Comparison of ENCODE assay signal across 1 cellular context in the genomic region with DNA sequence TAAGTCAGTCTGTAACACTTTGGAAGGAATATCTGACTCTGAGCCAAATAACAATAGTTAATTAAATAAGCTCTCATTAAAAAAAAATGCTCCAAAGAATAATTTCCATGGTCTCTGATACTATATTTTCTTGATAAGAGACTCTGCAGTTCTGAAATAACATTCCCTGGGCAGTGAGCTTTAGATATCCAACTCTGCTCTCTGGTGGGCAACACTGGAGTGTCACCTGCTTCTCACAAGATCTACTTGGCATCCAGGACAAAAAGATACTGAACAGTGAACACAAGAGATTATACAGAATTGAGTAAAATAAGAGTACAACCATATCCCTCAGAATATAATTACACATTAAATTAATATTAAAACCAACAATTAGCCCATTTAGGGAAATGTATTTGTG.
TF ChIP-seq lines count a peak whose summit lies in the region.

No MANE protein-coding gene starts in this region.

TF ChIP-seq in H1, 55 proteins besides CTCF, POLR2A, EP300 and RAD21 (continued from another document):
- TF ChIP-seq SIX5 (IDR thresholded peaks at IDR 0.05; ENCODE audit: low read depth, low read length) = no peak
- no peak for TF ChIP-seq YY1 (IDR thresholded peaks at IDR 0.05; ENCODE audit: low read depth, low read length)
- no peak for TF ChIP-seq ASH2L (IDR thresholded peaks at IDR 0.05; ENCODE audit: low read length)
- no peak for TF ChIP-seq ZNF274 (IDR thresholded peaks at IDR 0.05; ENCODE audit: borderline replicate concordance, extremely low read depth, low read length)
- TF ChIP-seq, protein P1, sequence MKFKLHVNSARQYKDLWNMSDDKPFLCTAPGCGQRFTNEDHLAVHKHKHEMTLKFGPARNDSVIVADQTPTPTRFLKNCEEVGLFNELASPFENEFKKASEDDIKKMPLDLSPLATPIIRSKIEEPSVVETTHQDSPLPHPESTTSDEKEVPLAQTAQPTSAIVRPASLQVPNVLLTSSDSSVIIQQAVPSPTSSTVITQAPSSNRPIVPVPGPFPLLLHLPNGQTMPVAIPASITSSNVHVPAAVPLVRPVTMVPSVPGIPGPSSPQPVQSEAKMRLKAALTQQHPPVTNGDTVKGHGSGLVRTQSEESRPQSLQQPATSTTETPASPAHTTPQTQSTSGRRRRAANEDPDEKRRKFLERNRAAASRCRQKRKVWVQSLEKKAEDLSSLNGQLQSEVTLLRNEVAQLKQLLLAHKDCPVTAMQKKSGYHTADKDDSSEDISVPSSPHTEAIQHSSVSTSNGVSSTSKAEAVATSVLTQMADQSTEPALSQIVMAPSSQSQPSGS (IDR thresholded peaks at IDR 0.05; ENCODE audit: low read length) = no peak
- TF ChIP-seq BACH1 (IDR thresholded peaks at IDR 0.05; ENCODE audit: low read length) = no peak
- TF ChIP-seq BCL11A (IDR thresholded peaks at IDR 0.05; ENCODE audit: low read depth in 2 of 2, low read length in 2 of 2) = no peak
- no peak for TF ChIP-seq SAP30 (IDR thresholded peaks at IDR 0.05; ENCODE audit: insufficient read depth, insufficient replicate concordance, low read length)
- no peak for TF ChIP-seq POU5F1 (IDR thresholded peaks at IDR 0.05; ENCODE audit: low read depth, low read length)
- TF ChIP-seq CHD2 (IDR thresholded peaks at IDR 0.05; ENCODE audit: low read length) = no peak
- TF ChIP-seq TCF12 (IDR thresholded peaks at IDR 0.05; ENCODE audit: low read depth, low read length) = no peak
- TF ChIP-seq, protein P2, sequence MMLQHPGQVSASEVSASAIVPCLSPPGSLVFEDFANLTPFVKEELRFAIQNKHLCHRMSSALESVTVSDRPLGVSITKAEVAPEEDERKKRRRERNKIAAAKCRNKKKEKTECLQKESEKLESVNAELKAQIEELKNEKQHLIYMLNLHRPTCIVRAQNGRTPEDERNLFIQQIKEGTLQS (IDR thresholded peaks at IDR 0.05; ENCODE audit: insufficient read depth, low read depth, low read length) = no peak
- no peak for TF ChIP-seq GTF2F1 (IDR thresholded peaks at IDR 0.05; ENCODE audit: borderline replicate concordance, low read depth, low read length)
- no peak for TF ChIP-seq CHD1 (IDR thresholded peaks at IDR 0.05; ENCODE audit: low read depth, low read length)
- no peak for TF ChIP-seq CTBP2 (IDR thresholded peaks at IDR 0.05; ENCODE audit: borderline replicate concordance, insufficient read depth, insufficient read length, low read length)
TF ChIP-seq in H1: peak in this region for 0.
